Comparison of ENCODE assay signal across 4 cellular contexts in genomic region chr1:16776835-16777234, GRCh38. TPM values are rescaled to one million over a fixed set of nuclear protein-coding genes. Genes with fewer than 3 reads are reported as not detected.
"Had no signal": no experiment of that assay in that cellular context is flagged by ENCODE, and none has a peak within 500 bp of the region (broad histone marks: within the 10 kb centered on the region; RNA-seq: fewer than 3 reads in every experiment).

No MANE protein-coding gene starts in this region.

RNA-seq across cellular contexts. Expression of gene RNU1-4, which starts 36.5 kb away (rescaled TPM):
- total RNA-seq: myocyte had no signal
- polyA plus RNA-seq: naive thymus-derived CD4-positive, alpha-beta T cell; neural cell; psoas muscle had no signal
